8 cellular contexts compared by ENCODE assay signal in genomic region chr18:51153659-51154371, GRCh38. TPM values are rescaled to one million over a fixed set of nuclear protein-coding genes. Genes with fewer than 3 reads are reported as not detected.
DNase-seq lines count a peak whose midpoint lies in the region; ATAC-seq and TF ChIP-seq lines count a peak whose summit lies in the region.

No MANE protein-coding gene starts in this region.

- POLR2A ChIA-PET in T-cell (lab: Charles Lee) = no interaction called here
- POLR2A ChIA-PET in MCF 10A (lab: Yijun Ruan, JAX) = no interaction called here

- no peaks in the 10 kb centered on the region for H3K36me3 Mint-ChIP-seq in T-cell
- peaks cover 3% of the 10 kb centered on the region for H3K36me3 Mint-ChIP-seq in effector memory CD8-positive, alpha-beta T cell (ENCODE audit: insufficient read depth)
- no peaks in the 10 kb centered on the region for H3K36me3 Mint-ChIP-seq in MCF 10A (ENCODE audit: insufficient read depth, unreplicated experiment)

- ATAC-seq in GM18517 (IDR thresholded peaks at IDR 0.05; ENCODE audit: unreplicated experiment) (peak; percentile 73), HG02763 (IDR thresholded peaks at IDR 0.05; ENCODE audit: unreplicated experiment) (peak; percentile 69), T-cell (replicated peaks in 1 of 4) (peak; percentile 67 to 70 (median 68)), upper lobe of left lung (ENCODE audit: low FRiP score in 2 of 2) (peak; percentile 42 to 50)
- ATAC-seq in effector memory CD8-positive, alpha-beta T cell (replicated peaks) = peak; percentile 77

- no peaks in the 10 kb centered on the region for H3K27me3 ChIP-seq in upper lobe of left lung
- H3K27me3 ChIP-seq in ovary = no peaks in the 10 kb centered on the region

- H3K9me3 ChIP-seq in upper lobe of left lung (no peaks in the 10 kb centered on the region), ovary (no peaks in the 10 kb centered on the region)

- intact Hi-C loops in MCF 10A (cut with micrococcal nuclease) (no loop called here), ovary (cut with DNase I) (no loop called here)

- H3K4me3 ChIP-seq in upper lobe of left lung (peak overlapping the region in 1 of 4 donors; percentile 18), ovary (no peak overlapping the region)

- BruUV-seq in MCF 10A (replicated peaks; lab: Mats Ljungman, UMichigan) = no TSS peak

- H3K4me1 Mint-ChIP-seq in T-cell (peaks cover 35 to 42% (median 37%) of the 10 kb centered on the region in 3 donors), MCF 10A (ENCODE audit: insufficient read depth, unreplicated experiment) (peaks cover 10% of the 10 kb centered on the region)
- H3K4me1 Mint-ChIP-seq in effector memory CD8-positive, alpha-beta T cell (ENCODE audit: low read depth in 2 of 2) = peaks cover 29 to 30% of the 10 kb centered on the region in 2 donors

- DNase-seq in T-cell (peak; percentile 19 to 68 (median 42)), upper lobe of left lung (peak in 1 of 2 donors; percentile 75), NCI-H146 (lab: John Stamatoyannopoulos, UW) (no peak), MCF 10A (ENCODE audit: unreplicated experiment) (no peak), ovary (no peak)
- DNase-seq in effector memory CD8-positive, alpha-beta T cell = peak; percentile 48 to 55 (median 48)

- H3K27ac Mint-ChIP-seq in T-cell = peak overlapping the region; percentile 93 to 95
- H3K27ac Mint-ChIP-seq in effector memory CD8-positive, alpha-beta T cell = peak overlapping the region; percentile 91 to 95
- H3K27ac Mint-ChIP-seq in MCF 10A (ENCODE audit: low read depth, unreplicated experiment) = no peak overlapping the region

- H3K27ac ChIP-seq in upper lobe of left lung (peak overlapping the region in 1 of 4 donors; percentile 46), ovary (no peak overlapping the region)

- 48 to 66% methylated on average over 11 to 19 of the region's 19 CpGs for WGBS in upper lobe of left lung, 2 donors
- WGBS in ovary, 3 donors = 57 to 67% (median 59%) methylated on average over 19 of the region's 19 CpGs

- no peak for TF ChIP-seq POLR2A in upper lobe of left lung (IDR thresholded peaks at IDR 0.05)
- no peak for TF ChIP-seq POLR2A in ovary (IDR thresholded peaks at IDR 0.05)

- H3K36me3 ChIP-seq in upper lobe of left lung (no peaks in the 10 kb centered on the region), ovary (no peaks in the 10 kb centered on the region)

- no peaks in the 10 kb centered on the region for H3K27me3 Mint-ChIP-seq in T-cell
- H3K27me3 Mint-ChIP-seq in effector memory CD8-positive, alpha-beta T cell = no peaks in the 10 kb centered on the region
- H3K27me3 Mint-ChIP-seq in MCF 10A (ENCODE audit: insufficient read depth, unreplicated experiment) = no peaks in the 10 kb centered on the region

- no peak for TF ChIP-seq CTCF in upper lobe of left lung (IDR thresholded peaks at IDR 0.05)
- TF ChIP-seq CTCF in MCF 10A (IDR thresholded peaks at IDR 0.05; ENCODE audit: unreplicated experiment) = no peak
- TF ChIP-seq CTCF in ovary (IDR thresholded peaks at IDR 0.05) = no peak

- H3K4me1 ChIP-seq in upper lobe of left lung (no peaks in the 10 kb centered on the region), ovary (ENCODE audit: insufficient read depth) (peaks cover 2% of the 10 kb centered on the region)

- CTCF ChIA-PET in T-cell (lab: Charles Lee) (interaction anchor here (0.6 to 0.8 kb wide), 4 partner anchors 38 to 1596 kb away, joined by 3 to 5 read pairs (median 3); no protein-coding TSS in a partner anchor), MCF 10A (lab: Yijun Ruan, JAX) (interaction anchor here (0.7 kb wide), 1 partner anchor 15 kb away, joined by 4 read pairs; no protein-coding TSS in a partner anchor)

- H3K9me3 Mint-ChIP-seq in T-cell (no peaks in the 10 kb centered on the region), MCF 10A (ENCODE audit: unreplicated experiment) (no peaks in the 10 kb centered on the region)
- no peaks in the 10 kb centered on the region for H3K9me3 Mint-ChIP-seq in effector memory CD8-positive, alpha-beta T cell

- H3K4me3 Mint-ChIP-seq in T-cell (peak overlapping the region; percentile 78 to 86 (median 81)), MCF 10A (ENCODE audit: unreplicated experiment) (no peak overlapping the region)
- peak overlapping the region; percentile 83 to 86 for H3K4me3 Mint-ChIP-seq in effector memory CD8-positive, alpha-beta T cell

- no peak for TF ChIP-seq EP300 in upper lobe of left lung (IDR thresholded peaks at IDR 0.05)
- TF ChIP-seq EP300 in ovary (IDR thresholded peaks at IDR 0.05) = no peak

RNA-seq across cellular contexts. Expression of gene MEX3C, which starts 43.7 kb away (rescaled TPM):
- total RNA-seq in T-cell (10 to 100 TPM; 45.3 to 64.2 (median 52.0) TPM), upper lobe of left lung (10 to 100 TPM; 12.2 to 30.7 (median 19.2) TPM), MCF 10A (2022) (65.3 and 81.9 TPM in 2 replicates), ovary (10 to 100 TPM; 21.6 to 47.4 (median 33.0) TPM)
- polyA plus RNA-seq in ovary = 10 to 100 TPM; 18.1 to 40.5 TPM

Comparison
In these comparisons a context has a peak if more than half of its experiments do, and no peak if none do; other contexts are left out.
1. DNase-seq: peak in T-cell (34 of 34) and effector memory CD8-positive, alpha-beta T cell (3 of 3); none in NCI-H146 (single experiment), MCF 10A (single experiment) and ovary (0 of 5).
2. Peak in every context shown above with its lines, with median percentiles within 50 percentile points of each other: ATAC-seq.